Comparison of ENCODE assay signal across 1 cellular context in the genomic region with DNA sequence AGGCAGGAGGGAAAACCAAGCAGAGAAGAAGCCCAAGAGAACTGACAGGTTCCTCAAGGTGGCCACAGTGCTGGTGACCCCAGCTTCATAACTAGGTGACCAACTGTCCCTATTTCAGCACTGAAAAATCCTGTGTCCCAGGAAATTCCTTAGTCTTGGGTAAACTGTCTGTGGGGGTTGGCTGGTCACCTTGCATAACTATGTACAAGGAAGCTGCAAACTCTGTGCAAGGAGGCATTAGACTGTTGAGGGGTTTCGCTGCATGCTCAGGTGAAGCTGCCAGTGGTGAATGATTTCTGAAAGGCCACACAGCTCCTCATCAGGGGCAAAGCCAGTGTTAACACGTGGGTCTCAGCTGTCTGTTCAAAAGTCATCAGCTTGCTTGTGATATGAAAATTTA.
TF ChIP-seq lines count a peak whose summit lies in the region.

No MANE protein-coding gene starts in this region.

TF ChIP-seq in H1, 55 proteins besides CTCF, POLR2A, EP300 and RAD21:
- TF ChIP-seq CREB1 (IDR thresholded peaks at IDR 0.05) (no peak), HDAC6 (IDR thresholded peaks at IDR 0.05; ENCODE audit: low read depth, low read length) (no peak), GABPA (IDR thresholded peaks at IDR 0.05; ENCODE audit: borderline replicate concordance, insufficient read depth, low read length) (no peak), KDM4A (IDR thresholded peaks at IDR 0.05; ENCODE audit: low read depth, low read length, severe bottlenecking) (no peak), SIX5 (IDR thresholded peaks at IDR 0.05; ENCODE audit: low read depth, low read length) (no peak), HDAC2 (IDR thresholded peaks at IDR 0.05; ENCODE audit: borderline replicate concordance in 1 of 2, low read depth in 2 of 2, low read length in 2 of 2) (no peak)
- TF ChIP-seq, protein P1, sequence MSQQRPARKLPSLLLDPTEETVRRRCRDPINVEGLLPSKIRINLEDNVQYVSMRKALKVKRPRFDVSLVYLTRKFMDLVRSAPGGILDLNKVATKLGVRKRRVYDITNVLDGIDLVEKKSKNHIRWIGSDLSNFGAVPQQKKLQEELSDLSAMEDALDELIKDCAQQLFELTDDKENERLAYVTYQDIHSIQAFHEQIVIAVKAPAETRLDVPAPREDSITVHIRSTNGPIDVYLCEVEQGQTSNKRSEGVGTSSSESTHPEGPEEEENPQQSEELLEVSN (IDR thresholded peaks at IDR 0.05), result no peak
- TF ChIP-seq, protein P2, sequence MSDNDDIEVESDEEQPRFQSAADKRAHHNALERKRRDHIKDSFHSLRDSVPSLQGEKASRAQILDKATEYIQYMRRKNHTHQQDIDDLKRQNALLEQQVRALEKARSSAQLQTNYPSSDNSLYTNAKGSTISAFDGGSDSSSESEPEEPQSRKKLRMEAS (IDR thresholded peaks at IDR 0.05), result no peak
